ENCODE assay signal across 1 cellular context in the genomic region with DNA sequence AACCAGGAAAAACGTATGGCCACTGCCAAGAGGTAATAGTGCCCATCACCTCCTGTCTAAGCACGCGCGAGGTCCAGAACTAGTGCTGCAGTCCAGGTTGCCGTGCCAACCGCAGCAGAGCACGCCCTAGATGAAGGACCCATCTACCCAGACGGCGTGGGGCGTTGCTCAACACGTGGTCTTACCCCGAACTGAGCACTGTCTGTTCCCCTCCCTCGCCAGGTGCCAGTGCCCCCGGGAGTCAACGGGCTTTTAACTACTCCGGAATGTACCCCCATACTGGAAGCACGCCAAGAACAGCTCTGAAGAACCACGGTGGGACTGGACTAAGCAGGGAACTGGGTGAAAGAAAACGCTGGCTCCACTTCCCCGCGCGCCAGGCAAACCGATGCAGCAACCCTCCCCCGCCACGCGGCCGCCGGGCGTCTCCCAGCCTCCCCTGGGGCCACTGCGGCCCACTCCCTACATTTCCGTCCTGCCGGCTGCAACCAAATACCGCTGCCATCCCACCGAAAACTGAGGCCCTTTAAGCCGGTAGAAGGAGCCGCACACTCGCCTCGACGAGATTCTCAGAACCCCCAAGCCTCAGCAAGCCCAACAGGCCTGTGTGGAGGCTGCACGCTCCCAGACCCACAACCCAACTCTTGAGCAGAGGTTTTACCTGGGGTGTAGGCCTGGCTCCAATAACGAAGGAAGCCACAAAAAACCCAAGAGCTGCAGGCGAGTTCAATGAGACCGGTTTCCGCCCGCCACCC.
TF ChIP-seq lines count a peak whose summit lies in the region.

TSS of gene HSPA8 (minus strand) at position 734 of the 755 bp plus-strand sequence. CDS start 812 bp downstream, outside the sequence.

TF ChIP-seq in K562, 482 proteins besides CTCF, POLR2A, EP300 and RAD21 (continued from another document and continues in another):
- TF ChIP-seq MAX (CRISPR knock-in tag; IDR thresholded peaks at IDR 0.05) (peak; percentile 73), SMARCA5 (IDR thresholded peaks at IDR 0.05) (no peak), GABPA (tag; conservative IDR thresholded peaks at IDR 0.05; ENCODE audit: low read depth) (no peak), SAP30 (IDR thresholded peaks at IDR 0.05; ENCODE audit: borderline replicate concordance, insufficient read depth, low read depth, low read length, poor library complexity, severe bottlenecking) (peak; percentile 46), GTF2F1 (IDR thresholded peaks at IDR 0.05; ENCODE audit: low read depth, low read length) (peak; percentile 97), POLR3G (IDR thresholded peaks at IDR 0.05; ENCODE audit: extremely low read depth, insufficient read length, insufficient replicate concordance) (no peak), ZNF239 (CRISPR knock-in tag; IDR thresholded peaks at IDR 0.05) (no peak), CREM (IDR thresholded peaks at IDR 0.05; ENCODE audit: low read depth) (no peak), BCOR (IDR thresholded peaks at IDR 0.05) (no peak), ARID2 (IDR thresholded peaks at IDR 0.05) (no peak), TGIF2 (CRISPR knock-in tag; IDR thresholded peaks at IDR 0.05) (no peak), TRIM28 (IDR thresholded peaks at IDR 0.05) (no peak), HNRNPH1 (optimal IDR thresholded peaks at IDR 0.05; ENCODE audit: low read depth, low read length) (no peak), SLC30A9 (CRISPR knock-in tag; IDR thresholded peaks at IDR 0.05) (no peak), FOXA3 (CRISPR knock-in tag; conservative IDR thresholded peaks at IDR 0.05 in 1 of 2, IDR thresholded peaks at IDR 0.05 in 1 of 2) (no peak), MAFF (IDR thresholded peaks at IDR 0.05; ENCODE audit: low read length) (no peak), TCFL5 (CRISPR knock-in tag; conservative IDR thresholded peaks at IDR 0.05) (no peak), NFE2L1 (tag; IDR thresholded peaks at IDR 0.05; ENCODE audit: borderline replicate concordance, low read depth) (no peak), YBX1 (IDR thresholded peaks at IDR 0.05) (no peak), POLR3A (IDR thresholded peaks at IDR 0.05; ENCODE audit: borderline replicate concordance, extremely low read depth, insufficient read depth, insufficient read length) (no peak), GABPB2 (CRISPR knock-in tag; conservative IDR thresholded peaks at IDR 0.05) (no peak), ETV1 (tag; conservative IDR thresholded peaks at IDR 0.05; ENCODE audit: low read depth) (no peak), ARHGAP35 (IDR thresholded peaks at IDR 0.05; ENCODE audit: partially characterized antibody) (no peak), JUN (IDR thresholded peaks at IDR 0.05; ENCODE audit: borderline replicate concordance, low read depth, low read length) (no peak), JUN (CRISPR knock-in tag; IDR thresholded peaks at IDR 0.05; ENCODE audit: borderline replicate concordance) (no peak), CBX1 (IDR thresholded peaks at IDR 0.05; ENCODE audit: low read depth) (peak; percentile 24; the same call in 1 of the 2 replicates), RBM14 (IDR thresholded peaks at IDR 0.05; ENCODE audit: borderline replicate concordance, insufficient read depth, low read depth, low read length) (no peak), ZNF277 (CRISPR knock-in tag; IDR thresholded peaks at IDR 0.05; ENCODE audit: borderline replicate concordance) (no peak), MCM3 (IDR thresholded peaks at IDR 0.05) (no peak), ZNF668 (CRISPR knock-in tag; IDR thresholded peaks at IDR 0.05) (no peak)
- TF ChIP-seq, protein P1, sequence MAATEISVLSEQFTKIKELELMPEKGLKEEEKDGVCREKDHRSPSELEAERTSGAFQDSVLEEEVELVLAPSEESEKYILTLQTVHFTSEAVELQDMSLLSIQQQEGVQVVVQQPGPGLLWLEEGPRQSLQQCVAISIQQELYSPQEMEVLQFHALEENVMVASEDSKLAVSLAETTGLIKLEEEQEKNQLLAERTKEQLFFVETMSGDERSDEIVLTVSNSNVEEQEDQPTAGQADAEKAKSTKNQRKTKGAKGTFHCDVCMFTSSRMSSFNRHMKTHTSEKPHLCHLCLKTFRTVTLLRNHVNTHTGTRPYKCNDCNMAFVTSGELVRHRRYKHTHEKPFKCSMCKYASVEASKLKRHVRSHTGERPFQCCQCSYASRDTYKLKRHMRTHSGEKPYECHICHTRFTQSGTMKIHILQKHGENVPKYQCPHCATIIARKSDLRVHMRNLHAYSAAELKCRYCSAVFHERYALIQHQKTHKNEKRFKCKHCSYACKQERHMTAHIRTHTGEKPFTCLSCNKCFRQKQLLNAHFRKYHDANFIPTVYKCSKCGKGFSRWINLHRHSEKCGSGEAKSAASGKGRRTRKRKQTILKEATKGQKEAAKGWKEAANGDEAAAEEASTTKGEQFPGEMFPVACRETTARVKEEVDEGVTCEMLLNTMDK (IDR thresholded peaks at IDR 0.05; ENCODE audit: borderline replicate concordance, insufficient read depth, low read depth, low read length, poor library complexity, severe bottlenecking), result no peak
- TF ChIP-seq, protein P2, sequence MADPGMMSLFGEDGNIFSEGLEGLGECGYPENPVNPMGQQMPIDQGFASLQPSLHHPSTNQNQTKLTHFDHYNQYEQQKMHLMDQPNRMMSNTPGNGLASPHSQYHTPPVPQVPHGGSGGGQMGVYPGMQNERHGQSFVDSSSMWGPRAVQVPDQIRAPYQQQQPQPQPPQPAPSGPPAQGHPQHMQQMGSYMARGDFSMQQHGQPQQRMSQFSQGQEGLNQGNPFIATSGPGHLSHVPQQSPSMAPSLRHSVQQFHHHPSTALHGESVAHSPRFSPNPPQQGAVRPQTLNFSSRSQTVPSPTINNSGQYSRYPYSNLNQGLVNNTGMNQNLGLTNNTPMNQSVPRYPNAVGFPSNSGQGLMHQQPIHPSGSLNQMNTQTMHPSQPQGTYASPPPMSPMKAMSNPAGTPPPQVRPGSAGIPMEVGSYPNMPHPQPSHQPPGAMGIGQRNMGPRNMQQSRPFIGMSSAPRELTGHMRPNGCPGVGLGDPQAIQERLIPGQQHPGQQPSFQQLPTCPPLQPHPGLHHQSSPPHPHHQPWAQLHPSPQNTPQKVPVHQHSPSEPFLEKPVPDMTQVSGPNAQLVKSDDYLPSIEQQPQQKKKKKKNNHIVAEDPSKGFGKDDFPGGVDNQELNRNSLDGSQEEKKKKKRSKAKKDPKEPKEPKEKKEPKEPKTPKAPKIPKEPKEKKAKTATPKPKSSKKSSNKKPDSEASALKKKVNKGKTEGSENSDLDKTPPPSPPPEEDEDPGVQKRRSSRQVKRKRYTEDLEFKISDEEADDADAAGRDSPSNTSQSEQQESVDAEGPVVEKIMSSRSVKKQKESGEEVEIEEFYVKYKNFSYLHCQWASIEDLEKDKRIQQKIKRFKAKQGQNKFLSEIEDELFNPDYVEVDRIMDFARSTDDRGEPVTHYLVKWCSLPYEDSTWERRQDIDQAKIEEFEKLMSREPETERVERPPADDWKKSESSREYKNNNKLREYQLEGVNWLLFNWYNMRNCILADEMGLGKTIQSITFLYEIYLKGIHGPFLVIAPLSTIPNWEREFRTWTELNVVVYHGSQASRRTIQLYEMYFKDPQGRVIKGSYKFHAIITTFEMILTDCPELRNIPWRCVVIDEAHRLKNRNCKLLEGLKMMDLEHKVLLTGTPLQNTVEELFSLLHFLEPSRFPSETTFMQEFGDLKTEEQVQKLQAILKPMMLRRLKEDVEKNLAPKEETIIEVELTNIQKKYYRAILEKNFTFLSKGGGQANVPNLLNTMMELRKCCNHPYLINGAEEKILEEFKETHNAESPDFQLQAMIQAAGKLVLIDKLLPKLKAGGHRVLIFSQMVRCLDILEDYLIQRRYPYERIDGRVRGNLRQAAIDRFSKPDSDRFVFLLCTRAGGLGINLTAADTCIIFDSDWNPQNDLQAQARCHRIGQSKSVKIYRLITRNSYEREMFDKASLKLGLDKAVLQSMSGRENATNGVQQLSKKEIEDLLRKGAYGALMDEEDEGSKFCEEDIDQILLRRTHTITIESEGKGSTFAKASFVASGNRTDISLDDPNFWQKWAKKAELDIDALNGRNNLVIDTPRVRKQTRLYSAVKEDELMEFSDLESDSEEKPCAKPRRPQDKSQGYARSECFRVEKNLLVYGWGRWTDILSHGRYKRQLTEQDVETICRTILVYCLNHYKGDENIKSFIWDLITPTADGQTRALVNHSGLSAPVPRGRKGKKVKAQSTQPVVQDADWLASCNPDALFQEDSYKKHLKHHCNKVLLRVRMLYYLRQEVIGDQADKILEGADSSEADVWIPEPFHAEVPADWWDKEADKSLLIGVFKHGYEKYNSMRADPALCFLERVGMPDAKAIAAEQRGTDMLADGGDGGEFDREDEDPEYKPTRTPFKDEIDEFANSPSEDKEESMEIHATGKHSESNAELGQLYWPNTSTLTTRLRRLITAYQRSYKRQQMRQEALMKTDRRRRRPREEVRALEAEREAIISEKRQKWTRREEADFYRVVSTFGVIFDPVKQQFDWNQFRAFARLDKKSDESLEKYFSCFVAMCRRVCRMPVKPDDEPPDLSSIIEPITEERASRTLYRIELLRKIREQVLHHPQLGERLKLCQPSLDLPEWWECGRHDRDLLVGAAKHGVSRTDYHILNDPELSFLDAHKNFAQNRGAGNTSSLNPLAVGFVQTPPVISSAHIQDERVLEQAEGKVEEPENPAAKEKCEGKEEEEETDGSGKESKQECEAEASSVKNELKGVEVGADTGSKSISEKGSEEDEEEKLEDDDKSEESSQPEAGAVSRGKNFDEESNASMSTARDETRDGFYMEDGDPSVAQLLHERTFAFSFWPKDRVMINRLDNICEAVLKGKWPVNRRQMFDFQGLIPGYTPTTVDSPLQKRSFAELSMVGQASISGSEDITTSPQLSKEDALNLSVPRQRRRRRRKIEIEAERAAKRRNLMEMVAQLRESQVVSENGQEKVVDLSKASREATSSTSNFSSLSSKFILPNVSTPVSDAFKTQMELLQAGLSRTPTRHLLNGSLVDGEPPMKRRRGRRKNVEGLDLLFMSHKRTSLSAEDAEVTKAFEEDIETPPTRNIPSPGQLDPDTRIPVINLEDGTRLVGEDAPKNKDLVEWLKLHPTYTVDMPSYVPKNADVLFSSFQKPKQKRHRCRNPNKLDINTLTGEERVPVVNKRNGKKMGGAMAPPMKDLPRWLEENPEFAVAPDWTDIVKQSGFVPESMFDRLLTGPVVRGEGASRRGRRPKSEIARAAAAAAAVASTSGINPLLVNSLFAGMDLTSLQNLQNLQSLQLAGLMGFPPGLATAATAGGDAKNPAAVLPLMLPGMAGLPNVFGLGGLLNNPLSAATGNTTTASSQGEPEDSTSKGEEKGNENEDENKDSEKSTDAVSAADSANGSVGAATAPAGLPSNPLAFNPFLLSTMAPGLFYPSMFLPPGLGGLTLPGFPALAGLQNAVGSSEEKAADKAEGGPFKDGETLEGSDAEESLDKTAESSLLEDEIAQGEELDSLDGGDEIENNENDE (IDR thresholded peaks at IDR 0.05; ENCODE audit: low read depth, low read length), result no peak
- TF ChIP-seq, protein P3, sequence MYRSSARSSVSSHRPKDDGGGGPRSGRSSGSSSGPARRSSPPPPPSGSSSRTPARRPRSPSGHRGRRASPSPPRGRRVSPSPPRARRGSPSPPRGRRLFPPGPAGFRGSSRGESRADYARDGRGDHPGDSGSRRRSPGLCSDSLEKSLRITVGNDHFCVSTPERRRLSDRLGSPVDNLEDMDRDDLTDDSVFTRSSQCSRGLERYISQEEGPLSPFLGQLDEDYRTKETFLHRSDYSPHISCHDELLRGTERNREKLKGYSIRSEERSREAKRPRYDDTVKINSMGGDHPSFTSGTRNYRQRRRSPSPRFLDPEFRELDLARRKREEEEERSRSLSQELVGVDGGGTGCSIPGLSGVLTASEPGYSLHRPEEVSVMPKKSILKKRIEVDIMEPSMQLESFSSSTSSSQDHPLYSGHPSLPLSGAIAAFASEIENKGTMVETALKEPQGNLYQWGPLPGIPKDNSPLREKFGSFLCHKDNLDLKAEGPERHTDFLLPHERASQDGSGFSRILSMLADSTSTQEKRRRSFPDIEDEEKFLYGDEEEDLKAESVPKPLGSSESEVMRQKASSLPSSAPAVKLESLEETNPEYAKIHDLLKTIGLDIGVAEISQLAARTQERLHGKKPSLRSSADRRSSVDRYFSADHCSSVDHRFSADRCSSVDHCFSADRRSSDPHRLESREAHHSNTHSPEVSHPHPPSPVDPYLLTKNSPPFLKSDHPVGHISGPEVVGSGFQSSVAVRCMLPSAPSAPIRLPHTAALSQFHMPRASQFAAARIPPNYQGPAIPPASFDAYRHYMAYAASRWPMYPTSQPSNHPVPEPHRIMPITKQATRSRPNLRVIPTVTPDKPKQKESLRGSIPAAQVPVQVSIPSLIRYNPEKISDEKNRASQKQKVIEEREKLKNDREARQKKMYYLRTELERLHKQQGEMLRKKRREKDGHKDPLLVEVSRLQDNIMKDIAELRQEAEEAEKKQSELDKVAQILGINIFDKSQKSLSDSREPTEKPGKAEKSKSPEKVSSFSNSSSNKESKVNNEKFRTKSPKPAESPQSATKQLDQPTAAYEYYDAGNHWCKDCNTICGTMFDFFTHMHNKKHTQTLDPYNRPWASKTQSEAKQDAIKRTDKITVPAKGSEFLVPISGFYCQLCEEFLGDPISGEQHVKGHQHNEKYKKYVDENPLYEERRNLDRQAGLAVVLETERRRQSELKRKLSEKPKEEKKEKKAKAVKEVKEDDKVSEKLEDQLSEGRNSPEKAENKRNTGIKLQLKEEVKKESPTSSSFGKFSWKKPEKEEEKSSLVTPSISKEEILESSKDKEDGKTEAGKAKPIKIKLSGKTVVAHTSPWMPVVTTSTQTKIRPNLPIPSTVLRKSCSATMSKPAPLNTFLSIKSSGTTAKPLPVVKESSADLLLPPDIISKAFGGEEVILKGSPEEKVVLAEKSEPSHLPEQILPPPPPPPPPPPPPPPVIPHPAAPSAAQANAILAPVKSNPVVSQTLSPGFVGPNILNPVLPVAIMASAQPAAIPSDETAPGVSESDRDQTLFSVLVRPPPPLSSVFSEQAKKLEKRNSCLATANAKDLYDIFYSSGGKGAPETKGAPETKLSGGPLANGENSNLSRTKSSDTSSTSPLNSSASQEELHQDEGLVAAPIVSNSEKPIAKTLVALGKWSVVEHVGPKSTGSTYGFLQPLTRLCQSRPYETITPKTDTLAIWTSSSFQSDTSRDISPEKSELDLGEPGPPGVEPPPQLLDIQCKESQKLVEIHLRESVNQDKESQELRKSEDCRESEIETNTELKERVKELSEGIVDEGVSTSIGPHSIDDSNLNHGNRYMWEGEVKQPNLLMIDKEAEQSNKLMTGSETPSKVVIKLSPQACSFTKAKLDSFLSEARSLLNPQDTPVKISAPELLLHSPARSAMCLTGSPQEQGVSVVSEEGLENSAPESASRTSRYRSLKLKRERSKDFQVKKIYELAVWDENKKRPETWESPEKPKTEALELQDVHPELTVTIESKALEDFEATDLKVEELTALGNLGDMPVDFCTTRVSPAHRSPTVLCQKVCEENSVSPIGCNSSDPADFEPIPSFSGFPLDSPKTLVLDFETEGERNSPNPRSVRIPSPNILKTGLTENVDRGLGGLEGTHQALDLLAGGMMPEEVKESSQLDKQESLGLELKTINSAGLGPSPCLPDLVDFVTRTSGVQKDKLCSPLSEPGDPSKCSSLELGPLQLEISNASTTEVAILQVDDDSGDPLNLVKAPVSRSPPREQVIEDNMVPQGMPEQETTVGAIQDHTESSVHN (IDR thresholded peaks at IDR 0.05; ENCODE audit: borderline replicate concordance in 1 of 2, low read depth in 1 of 2), result no peak
